25 cellular contexts compared by ENCODE assay signal in genomic region chr3:136626448-136626847, GRCh38.
DNase-seq lines count a peak whose midpoint lies in the region; ATAC-seq, FAIRE-seq and TF ChIP-seq lines count a peak whose summit lies in the region.
"Had no signal": no experiment of that assay in that cellular context is flagged by ENCODE, and none has a peak within 500 bp of the region (broad histone marks: within the 10 kb centered on the region; RNA-seq: fewer than 3 reads in every experiment).

No MANE protein-coding gene starts in this region.

- peak; percentile 15 for FAIRE-seq in H54 (lab: Jason Lieb, UNC)
- FAIRE-seq: A549, endometrium had no signal

- H3K4me3 ChIP-seq in fibroblast of mammary gland (ENCODE audit: control insufficient read depth, low read depth, low read length): no peak overlapping the region
- H3K4me3 ChIP-seq: A549, skin epidermis, upper lobe of right lung had no signal

- ATAC-seq in HG03520 (IDR thresholded peaks at IDR 0.05; ENCODE audit: unreplicated experiment) (no peak), HG02885 (IDR thresholded peaks at IDR 0.05; ENCODE audit: poor library complexity, unreplicated experiment) (no peak), HG03354 (IDR thresholded peaks at IDR 0.05; ENCODE audit: poor library complexity, severe bottlenecking, unreplicated experiment) (no peak)
- ATAC-seq: A549, upper lobe of right lung had no signal

- TF ChIP-seq POLR2A in H54 (IDR thresholded peaks at IDR 0.05; ENCODE audit: low read depth, low read length): no peak

- no peak for TF ChIP-seq CTCF in 22Rv1 (IDR thresholded peaks at IDR 0.05)
- no peak for TF ChIP-seq CTCF in VCaP (conservative IDR thresholded peaks at IDR 0.05)
- no peak for TF ChIP-seq CTCF in fibroblast of mammary gland (conservative IDR thresholded peaks at IDR 0.05; ENCODE audit: control insufficient read depth, insufficient read depth, low read depth, low read length)

- H3K27ac ChIP-seq in 22Rv1 (peak overlapping the region; percentile 76), VCaP (peak overlapping the region; percentile 56)
- H3K27ac ChIP-seq: skin epidermis, upper lobe of right lung had no signal

- DNase-seq in H54 (ENCODE audit: insufficient read length, low spot score): no peak
- peak; percentile 15 for DNase-seq in fibroblast of mammary gland (ENCODE audit: low read depth)
- no peak for DNase-seq in AG08395 (ENCODE audit: low spot score)
- DNase-seq: activated CD4-positive, alpha-beta T cell treated with anti-CD3 and anti-CD28 coated beads, Interleukin-2, amount 50 U/mL, for 48 hours; activated CD8-positive, alpha-beta memory T cell treated with anti-CD3 and anti-CD28 coated beads, Interleukin-2, amount 50 U/mL, for 4 hours; activated naive CD4-positive, alpha-beta T cell treated with anti-CD3 and anti-CD28 coated beads, Interleukin-2, amount 50 U/mL, for 16 hours; amygdala; Caco-2; cortex of kidney; DND-41; H9; mammary epithelial cell; NCI-H1694; NCI-H2171 treated with DMSO at 0.1 percent for 48 hours; stimulated activated CD4-positive, alpha-beta T cell treated with anti-CD3 and anti-CD28 coated beads, Interleukin-1b, Interleukin-23, amount 100 ng/mL, for 48 hours; T-helper 9 cell; upper lobe of right lung had no signal
